1 cellular context compared by ENCODE assay signal in the genomic region with DNA sequence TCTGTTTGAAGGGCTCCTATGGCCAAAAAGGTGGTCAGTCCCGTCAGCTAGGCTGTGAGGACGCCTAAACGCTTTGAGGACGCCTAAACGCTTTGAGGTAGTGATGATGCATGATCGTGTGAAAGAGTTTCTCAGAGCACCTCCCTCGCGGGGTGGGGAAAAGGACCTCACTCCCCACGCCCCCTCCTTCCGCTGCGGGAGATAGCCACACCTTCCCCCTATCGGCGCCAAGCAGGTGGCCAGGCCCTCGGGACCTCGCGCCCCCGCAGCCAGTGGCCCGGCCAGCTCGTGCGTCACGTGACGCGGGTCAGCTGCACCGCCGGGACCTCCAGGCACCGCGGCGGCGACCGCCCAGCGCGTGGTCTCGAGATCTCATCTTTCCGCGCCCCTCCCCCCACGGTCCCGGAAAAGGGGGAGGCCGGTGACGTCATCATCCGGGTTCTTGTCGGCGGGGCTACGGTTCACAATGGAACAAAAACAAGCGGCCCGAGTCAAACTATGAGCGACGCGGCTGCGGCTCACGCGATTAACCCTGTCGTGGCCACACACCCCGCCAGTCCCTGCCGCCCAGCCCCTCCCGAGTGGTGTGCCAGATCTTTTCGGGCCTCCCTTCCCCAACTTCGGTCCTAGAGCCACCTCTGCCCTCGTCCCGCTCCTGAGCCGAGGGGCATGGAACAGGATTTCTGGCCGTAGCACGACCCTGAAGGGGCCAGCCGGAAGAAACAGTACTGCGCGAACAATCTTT.
A peak's percentile ranks its signal among the peaks of the same experiment; 100 is the strongest.
TF ChIP-seq lines count a peak whose summit lies in the region.

No MANE protein-coding gene starts in this region.

TF ChIP-seq in HepG2, 621 proteins besides CTCF, POLR2A, EP300 and RAD21 (continued from another document and continues in another):
- TF ChIP-seq HNF4A (CRISPR knock-in tag; IDR thresholded peaks at IDR 0.05), result peak; percentile 24
- TF ChIP-seq, protein P1, sequence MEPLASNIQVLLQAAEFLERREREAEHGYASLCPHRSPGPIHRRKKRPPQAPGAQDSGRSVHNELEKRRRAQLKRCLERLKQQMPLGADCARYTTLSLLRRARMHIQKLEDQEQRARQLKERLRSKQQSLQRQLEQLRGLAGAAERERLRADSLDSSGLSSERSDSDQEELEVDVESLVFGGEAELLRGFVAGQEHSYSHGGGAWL (CRISPR knock-in tag; IDR thresholded peaks at IDR 0.05), result peak; percentile 86
- no peak for TF ChIP-seq ZNF256 (CRISPR knock-in tag; conservative IDR thresholded peaks at IDR 0.05)
- TF ChIP-seq ZNF33B (CRISPR knock-in tag; IDR thresholded peaks at IDR 0.05), result no peak
- TF ChIP-seq YEATS4 (CRISPR knock-in tag; IDR thresholded peaks at IDR 0.05; ENCODE audit: borderline replicate concordance), result peak; percentile 69
- TF ChIP-seq CENPX (CRISPR knock-in tag; IDR thresholded peaks at IDR 0.05), result no peak
- TF ChIP-seq ZNF383 (CRISPR knock-in tag; IDR thresholded peaks at IDR 0.05; ENCODE audit: borderline replicate concordance), result no peak
- TF ChIP-seq ZNF160 (CRISPR knock-in tag; IDR thresholded peaks at IDR 0.05), result 0 out of 2 replicates have a peak, but pooled peaks have one; percentile 72
- TF ChIP-seq, protein P2, sequence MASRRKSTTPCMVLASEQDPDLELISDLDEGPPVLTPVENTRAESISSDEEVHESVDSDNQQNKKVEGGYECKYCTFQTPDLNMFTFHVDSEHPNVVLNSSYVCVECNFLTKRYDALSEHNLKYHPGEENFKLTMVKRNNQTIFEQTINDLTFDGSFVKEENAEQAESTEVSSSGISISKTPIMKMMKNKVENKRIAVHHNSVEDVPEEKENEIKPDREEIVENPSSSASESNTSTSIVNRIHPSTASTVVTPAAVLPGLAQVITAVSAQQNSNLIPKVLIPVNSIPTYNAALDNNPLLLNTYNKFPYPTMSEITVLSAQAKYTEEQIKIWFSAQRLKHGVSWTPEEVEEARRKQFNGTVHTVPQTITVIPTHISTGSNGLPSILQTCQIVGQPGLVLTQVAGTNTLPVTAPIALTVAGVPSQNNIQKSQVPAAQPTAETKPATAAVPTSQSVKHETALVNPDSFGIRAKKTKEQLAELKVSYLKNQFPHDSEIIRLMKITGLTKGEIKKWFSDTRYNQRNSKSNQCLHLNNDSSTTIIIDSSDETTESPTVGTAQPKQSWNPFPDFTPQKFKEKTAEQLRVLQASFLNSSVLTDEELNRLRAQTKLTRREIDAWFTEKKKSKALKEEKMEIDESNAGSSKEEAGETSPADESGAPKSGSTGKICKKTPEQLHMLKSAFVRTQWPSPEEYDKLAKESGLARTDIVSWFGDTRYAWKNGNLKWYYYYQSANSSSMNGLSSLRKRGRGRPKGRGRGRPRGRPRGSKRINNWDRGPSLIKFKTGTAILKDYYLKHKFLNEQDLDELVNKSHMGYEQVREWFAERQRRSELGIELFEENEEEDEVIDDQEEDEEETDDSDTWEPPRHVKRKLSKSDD (CRISPR knock-in tag; IDR thresholded peaks at IDR 0.05; ENCODE audit: low read depth), result peak; percentile 44; the same call in 1 of the 2 replicates
- no peak for TF ChIP-seq ESRRA (CRISPR knock-in tag; IDR thresholded peaks at IDR 0.05; ENCODE audit: low read depth)
- no peak for TF ChIP-seq KLF15 (CRISPR knock-in tag; IDR thresholded peaks at IDR 0.05; ENCODE audit: borderline replicate concordance)
- TF ChIP-seq ZNF747 (CRISPR knock-in tag; IDR thresholded peaks at IDR 0.05; ENCODE audit: borderline replicate concordance), result peak; percentile 89; the same call in 1 of the 2 replicates
- TF ChIP-seq ZNF138 (CRISPR knock-in tag; IDR thresholded peaks at IDR 0.05; ENCODE audit: low read depth), result no peak; the same call in 1 of the 2 replicates
- TF ChIP-seq ZFP62 (CRISPR knock-in tag; IDR thresholded peaks at IDR 0.05), result no peak
- TF ChIP-seq ZNF878 (CRISPR knock-in tag; IDR thresholded peaks at IDR 0.05), result peak; percentile 81; the same call in 1 of the 2 replicates
- TF ChIP-seq ZFP36 (IDR thresholded peaks at IDR 0.05; ENCODE audit: borderline replicate concordance, low read depth, low read length, partially characterized antibody), result no peak
- no peak for TF ChIP-seq ZNF317 (CRISPR knock-in tag; IDR thresholded peaks at IDR 0.05)
- no peak for TF ChIP-seq ZNF251 (CRISPR knock-in tag; IDR thresholded peaks at IDR 0.05)
- TF ChIP-seq, protein P3, sequence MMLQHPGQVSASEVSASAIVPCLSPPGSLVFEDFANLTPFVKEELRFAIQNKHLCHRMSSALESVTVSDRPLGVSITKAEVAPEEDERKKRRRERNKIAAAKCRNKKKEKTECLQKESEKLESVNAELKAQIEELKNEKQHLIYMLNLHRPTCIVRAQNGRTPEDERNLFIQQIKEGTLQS (CRISPR knock-in tag; IDR thresholded peaks at IDR 0.05), result peak; percentile 83
- TF ChIP-seq ZBTB20 (CRISPR knock-in tag; IDR thresholded peaks at IDR 0.05; ENCODE audit: borderline replicate concordance, low read depth), result no peak; the same call in 1 of the 2 replicates
- peak; percentile 86; the same call in 1 of the 2 replicates for TF ChIP-seq HOXA3 (CRISPR knock-in tag; IDR thresholded peaks at IDR 0.05)
- TF ChIP-seq, protein P4, sequence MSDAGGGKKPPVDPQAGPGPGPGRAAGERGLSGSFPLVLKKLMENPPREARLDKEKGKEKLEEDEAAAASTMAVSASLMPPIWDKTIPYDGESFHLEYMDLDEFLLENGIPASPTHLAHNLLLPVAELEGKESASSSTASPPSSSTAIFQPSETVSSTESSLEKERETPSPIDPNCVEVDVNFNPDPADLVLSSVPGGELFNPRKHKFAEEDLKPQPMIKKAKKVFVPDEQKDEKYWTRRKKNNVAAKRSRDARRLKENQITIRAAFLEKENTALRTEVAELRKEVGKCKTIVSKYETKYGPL (CRISPR knock-in tag; IDR thresholded peaks at IDR 0.05), result no peak
- TF ChIP-seq, protein P5, sequence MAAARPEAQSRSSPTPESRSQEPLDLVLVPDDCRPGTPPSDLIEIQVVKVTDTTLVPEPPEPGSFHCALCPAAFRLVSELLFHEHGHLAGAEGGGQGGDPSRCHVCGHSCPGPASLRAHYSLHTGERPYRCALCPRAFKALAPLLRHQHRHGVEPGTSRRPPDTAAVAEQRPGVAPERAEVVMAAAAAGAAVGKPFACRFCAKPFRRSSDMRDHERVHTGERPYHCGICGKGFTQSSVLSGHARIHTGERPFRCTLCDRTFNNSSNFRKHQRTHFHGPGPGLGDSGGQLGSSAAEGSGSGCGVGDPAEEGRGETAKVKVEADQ (CRISPR knock-in tag; IDR thresholded peaks at IDR 0.05; ENCODE audit: borderline replicate concordance), result peak; percentile 20; the same call in 1 of the 2 replicates
- peak; percentile 68 for TF ChIP-seq NFYC (CRISPR knock-in tag; IDR thresholded peaks at IDR 0.05)
- no peak for TF ChIP-seq NR1H2 (CRISPR knock-in tag; IDR thresholded peaks at IDR 0.05; ENCODE audit: borderline replicate concordance, low read depth)
- TF ChIP-seq, protein P6, sequence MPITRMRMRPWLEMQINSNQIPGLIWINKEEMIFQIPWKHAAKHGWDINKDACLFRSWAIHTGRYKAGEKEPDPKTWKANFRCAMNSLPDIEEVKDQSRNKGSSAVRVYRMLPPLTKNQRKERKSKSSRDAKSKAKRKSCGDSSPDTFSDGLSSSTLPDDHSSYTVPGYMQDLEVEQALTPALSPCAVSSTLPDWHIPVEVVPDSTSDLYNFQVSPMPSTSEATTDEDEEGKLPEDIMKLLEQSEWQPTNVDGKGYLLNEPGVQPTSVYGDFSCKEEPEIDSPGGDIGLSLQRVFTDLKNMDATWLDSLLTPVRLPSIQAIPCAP (CRISPR knock-in tag; IDR thresholded peaks at IDR 0.05; ENCODE audit: low read depth), result no peak
- no peak for TF ChIP-seq ZNF431 (CRISPR knock-in tag; IDR thresholded peaks at IDR 0.05; ENCODE audit: borderline replicate concordance, low read depth)
- TF ChIP-seq, protein P7, sequence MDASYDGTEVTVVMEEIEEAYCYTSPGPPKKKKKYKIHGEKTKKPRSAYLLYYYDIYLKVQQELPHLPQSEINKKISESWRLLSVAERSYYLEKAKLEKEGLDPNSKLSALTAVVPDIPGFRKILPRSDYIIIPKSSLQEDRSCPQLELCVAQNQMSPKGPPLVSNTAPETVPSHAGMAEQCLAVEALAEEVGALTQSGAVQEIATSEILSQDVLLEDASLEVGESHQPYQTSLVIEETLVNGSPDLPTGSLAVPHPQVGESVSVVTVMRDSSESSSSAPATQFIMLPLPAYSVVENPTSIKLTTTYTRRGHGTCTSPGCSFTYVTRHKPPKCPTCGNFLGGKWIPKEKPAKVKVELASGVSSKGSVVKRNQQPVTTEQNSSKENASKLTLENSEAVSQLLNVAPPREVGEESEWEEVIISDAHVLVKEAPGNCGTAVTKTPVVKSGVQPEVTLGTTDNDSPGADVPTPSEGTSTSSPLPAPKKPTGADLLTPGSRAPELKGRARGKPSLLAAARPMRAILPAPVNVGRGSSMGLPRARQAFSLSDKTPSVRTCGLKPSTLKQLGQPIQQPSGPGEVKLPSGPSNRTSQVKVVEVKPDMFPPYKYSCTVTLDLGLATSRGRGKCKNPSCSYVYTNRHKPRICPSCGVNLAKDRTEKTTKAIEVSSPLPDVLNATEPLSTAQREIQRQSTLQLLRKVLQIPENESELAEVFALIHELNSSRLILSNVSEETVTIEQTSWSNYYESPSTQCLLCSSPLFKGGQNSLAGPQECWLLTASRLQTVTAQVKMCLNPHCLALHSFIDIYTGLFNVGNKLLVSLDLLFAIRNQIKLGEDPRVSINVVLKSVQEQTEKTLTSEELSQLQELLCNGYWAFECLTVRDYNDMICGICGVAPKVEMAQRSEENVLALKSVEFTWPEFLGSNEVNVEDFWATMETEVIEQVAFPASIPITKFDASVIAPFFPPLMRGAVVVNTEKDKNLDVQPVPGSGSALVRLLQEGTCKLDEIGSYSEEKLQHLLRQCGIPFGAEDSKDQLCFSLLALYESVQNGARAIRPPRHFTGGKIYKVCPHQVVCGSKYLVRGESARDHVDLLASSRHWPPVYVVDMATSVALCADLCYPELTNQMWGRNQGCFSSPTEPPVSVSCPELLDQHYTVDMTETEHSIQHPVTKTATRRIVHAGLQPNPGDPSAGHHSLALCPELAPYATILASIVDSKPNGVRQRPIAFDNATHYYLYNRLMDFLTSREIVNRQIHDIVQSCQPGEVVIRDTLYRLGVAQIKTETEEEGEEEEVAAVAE (CRISPR knock-in tag; IDR thresholded peaks at IDR 0.05; ENCODE audit: borderline replicate concordance), result no peak; the same call in 1 of the 2 replicates
- TF ChIP-seq FOSL2 (CRISPR knock-in tag; IDR thresholded peaks at IDR 0.05), result peak; percentile 56; the same call in 1 of the 2 replicates
- no peak; the same call in 1 of the 2 replicates for TF ChIP-seq MEIS1 (CRISPR knock-in tag; IDR thresholded peaks at IDR 0.05; ENCODE audit: borderline replicate concordance)
- TF ChIP-seq ZNF292 (CRISPR knock-in tag; IDR thresholded peaks at IDR 0.05; ENCODE audit: borderline replicate concordance, low read depth), result no peak
- no peak for TF ChIP-seq PAF1 (CRISPR knock-in tag; IDR thresholded peaks at IDR 0.05)
- TF ChIP-seq MAZ (IDR thresholded peaks at IDR 0.05; ENCODE audit: borderline replicate concordance, low read depth, low read length), result peak; percentile 69; the same call in 1 of the 2 replicates
- TF ChIP-seq MAZ (CRISPR knock-in tag; IDR thresholded peaks at IDR 0.05; ENCODE audit: low read depth), result peak; percentile 92
- TF ChIP-seq, protein P8, sequence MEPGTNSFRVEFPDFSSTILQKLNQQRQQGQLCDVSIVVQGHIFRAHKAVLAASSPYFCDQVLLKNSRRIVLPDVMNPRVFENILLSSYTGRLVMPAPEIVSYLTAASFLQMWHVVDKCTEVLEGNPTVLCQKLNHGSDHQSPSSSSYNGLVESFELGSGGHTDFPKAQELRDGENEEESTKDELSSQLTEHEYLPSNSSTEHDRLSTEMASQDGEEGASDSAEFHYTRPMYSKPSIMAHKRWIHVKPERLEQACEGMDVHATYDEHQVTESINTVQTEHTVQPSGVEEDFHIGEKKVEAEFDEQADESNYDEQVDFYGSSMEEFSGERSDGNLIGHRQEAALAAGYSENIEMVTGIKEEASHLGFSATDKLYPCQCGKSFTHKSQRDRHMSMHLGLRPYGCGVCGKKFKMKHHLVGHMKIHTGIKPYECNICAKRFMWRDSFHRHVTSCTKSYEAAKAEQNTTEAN (CRISPR knock-in tag; conservative IDR thresholded peaks at IDR 0.05), result peak; percentile 55; the same call in 1 of the 2 replicates
- TF ChIP-seq CBFB (CRISPR knock-in tag; IDR thresholded peaks at IDR 0.05), result peak; percentile 30; the same call in 1 of the 2 replicates
- 0 out of 2 replicates have a peak, but pooled peaks have one; percentile 13 for TF ChIP-seq MIXL1 (CRISPR knock-in tag; IDR thresholded peaks at IDR 0.05)
- peak; percentile 16; the same call in 1 of the 2 replicates for TF ChIP-seq HDAC2 (CRISPR knock-in tag; IDR thresholded peaks at IDR 0.05)
- no peak for TF ChIP-seq NBN (conservative IDR thresholded peaks at IDR 0.05)
- peak; percentile 74 for TF ChIP-seq GATAD1 (CRISPR knock-in tag; IDR thresholded peaks at IDR 0.05)
- TF ChIP-seq RXRB (CRISPR knock-in tag; IDR thresholded peaks at IDR 0.05; ENCODE audit: borderline replicate concordance), result no peak; the same call in 1 of the 2 replicates
- 0 out of 2 replicates have a peak, but pooled peaks have one; percentile 6 for TF ChIP-seq BCL6 (CRISPR knock-in tag; IDR thresholded peaks at IDR 0.05)
- TF ChIP-seq, protein P9, sequence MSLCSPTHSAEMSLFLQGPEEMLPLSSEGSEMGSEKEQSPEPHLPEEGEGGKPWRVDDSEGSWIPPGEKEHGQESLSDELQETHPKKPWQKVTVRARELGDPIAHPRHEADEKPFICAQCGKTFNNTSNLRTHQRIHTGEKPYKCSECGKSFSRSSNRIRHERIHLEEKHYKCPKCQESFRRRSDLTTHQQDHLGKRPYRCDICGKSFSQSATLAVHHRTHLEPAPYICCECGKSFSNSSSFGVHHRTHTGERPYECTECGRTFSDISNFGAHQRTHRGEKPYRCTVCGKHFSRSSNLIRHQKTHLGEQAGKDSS (CRISPR knock-in tag; IDR thresholded peaks at IDR 0.05; ENCODE audit: borderline replicate concordance, low read depth), result no peak
- no peak for TF ChIP-seq PHB2 (IDR thresholded peaks at IDR 0.05; ENCODE audit: partially characterized antibody)
- TF ChIP-seq CHCHD3 (CRISPR knock-in tag; IDR thresholded peaks at IDR 0.05), result no peak
- TF ChIP-seq SPEN (CRISPR knock-in tag; IDR thresholded peaks at IDR 0.05; ENCODE audit: low read depth), result no peak; the same call in 1 of the 2 replicates
- no peak for TF ChIP-seq ZNF556 (CRISPR knock-in tag; IDR thresholded peaks at IDR 0.05; ENCODE audit: borderline replicate concordance)
- no peak for TF ChIP-seq ZKSCAN8 (CRISPR knock-in tag; IDR thresholded peaks at IDR 0.05; ENCODE audit: borderline replicate concordance)
- TF ChIP-seq, protein P10, sequence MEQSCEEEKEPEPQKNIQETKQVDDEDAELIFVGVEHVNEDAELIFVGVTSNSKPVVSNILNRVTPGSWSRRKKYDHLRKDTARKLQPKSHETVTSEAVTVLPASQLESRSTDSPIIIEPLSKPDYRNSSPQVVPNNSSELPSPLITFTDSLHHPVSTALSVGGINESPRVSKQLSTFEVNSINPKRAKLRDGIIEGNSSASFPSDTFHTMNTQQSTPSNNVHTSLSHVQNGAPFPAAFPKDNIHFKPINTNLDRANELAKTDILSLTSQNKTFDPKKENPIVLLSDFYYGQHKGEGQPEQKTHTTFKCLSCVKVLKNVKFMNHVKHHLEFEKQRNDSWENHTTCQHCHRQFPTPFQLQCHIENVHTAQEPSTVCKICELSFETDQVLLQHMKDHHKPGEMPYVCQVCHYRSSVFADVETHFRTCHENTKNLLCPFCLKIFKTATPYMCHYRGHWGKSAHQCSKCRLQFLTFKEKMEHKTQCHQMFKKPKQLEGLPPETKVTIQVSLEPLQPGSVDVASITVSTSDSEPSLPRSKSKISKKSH (CRISPR knock-in tag; IDR thresholded peaks at IDR 0.05; ENCODE audit: borderline replicate concordance), result no peak
- no peak for TF ChIP-seq ZNF83 (CRISPR knock-in tag; IDR thresholded peaks at IDR 0.05; ENCODE audit: borderline replicate concordance)
- no peak for TF ChIP-seq ZNF136 (CRISPR knock-in tag; IDR thresholded peaks at IDR 0.05; ENCODE audit: low read depth)
- TF ChIP-seq ZNF644 (CRISPR knock-in tag; IDR thresholded peaks at IDR 0.05; ENCODE audit: low read depth), result no peak
- peak; percentile 69; the same call in 1 of the 2 replicates for TF ChIP-seq ZNF619 (CRISPR knock-in tag; IDR thresholded peaks at IDR 0.05)
